7 cellular contexts compared by ENCODE assay signal in genomic region chr3:38137615-38138346, GRCh38. TPM values are rescaled to one million over a fixed set of nuclear protein-coding genes. Genes with fewer than 3 reads are reported as not detected.
DNase-seq lines count a peak whose midpoint lies in the region; ATAC-seq and TF ChIP-seq lines count a peak whose summit lies in the region.

No MANE protein-coding gene starts in this region.

- peaks cover 36% of the 10 kb centered on the region for H3K36me3 ChIP-seq in OCI-LY7 (ENCODE audit: insufficient read depth, low read length)
- H3K36me3 ChIP-seq in breast epithelium: no peaks in the 10 kb centered on the region
- peaks cover 48% of the 10 kb centered on the region for H3K36me3 ChIP-seq in lower lobe of right lung
- H3K36me3 ChIP-seq in thoracic aorta: peaks cover 17% of the 10 kb centered on the region

- peak overlapping the region; percentile 86 for H3K4me2 ChIP-seq in OCI-LY7 (ENCODE audit: low read length)

- H3K27me3 ChIP-seq in breast epithelium (no peaks in the 10 kb centered on the region), lower lobe of right lung (ENCODE audit: low read depth) (no peaks in the 10 kb centered on the region), thoracic aorta (replicated peaks; ENCODE audit: insufficient read depth) (no peaks in the 10 kb centered on the region)

- peak overlapping the region; percentile 95 for H3K4me3 ChIP-seq in OCI-LY7 (ENCODE audit: low read depth, low read length, poor library complexity, severe bottlenecking)
- peak overlapping the region; percentile 76 to 97 (median 90) for H3K4me3 ChIP-seq in breast epithelium
- peak overlapping the region; percentile 97 for H3K4me3 ChIP-seq in lower lobe of right lung
- peak overlapping the region; percentile 89 for H3K4me3 ChIP-seq in thoracic aorta

- H3K9me3 ChIP-seq in OCI-LY7 (ENCODE audit: low read length): no peaks in the 10 kb centered on the region
- H3K9me3 ChIP-seq in breast epithelium: no peaks in the 10 kb centered on the region
- H3K9me3 ChIP-seq in lower lobe of right lung: no peaks in the 10 kb centered on the region
- H3K9me3 ChIP-seq in thoracic aorta: no peaks in the 10 kb centered on the region

- POLR2A ChIA-PET in OCI-LY7 (lab: Charles Lee): interaction anchor here (0.8 to 4.8 kb wide), 7 partner anchors 17 to 237 kb away, joined by 3 to 42 read pairs (median 3); partner anchors contain the start of gene OXSR1

- intact Hi-C loops in OCI-LY7 (cut with micrococcal nuclease; ENCODE audit: unreplicated experiment): loop anchor here (1.0 kb wide), 1 partner anchor 28 kb away; the partner anchor contains the start of gene OXSR1
- intact Hi-C loops in breast epithelium (cut with DNase I; ENCODE audit: low total_unique reads): no loop called here
- intact Hi-C loops in lower lobe of right lung (cut with DNase I): no loop called here

- peak overlapping the region; percentile 29 for H3K27ac ChIP-seq in OCI-LY7 (ENCODE audit: low read depth, low read length, poor library complexity, severe bottlenecking)
- H3K27ac ChIP-seq in breast epithelium: peak overlapping the region; percentile 91 to 95
- H3K27ac ChIP-seq in lower lobe of right lung: peak overlapping the region; percentile 96
- H3K27ac ChIP-seq in thoracic aorta: peak overlapping the region; percentile 96 to 97

- peak overlapping the region; percentile 90 for H2AFZ ChIP-seq in OCI-LY7 (ENCODE audit: low read length)

- H3K4me1 ChIP-seq in OCI-LY7 (ENCODE audit: insufficient read depth, low read length, poor library complexity, severe bottlenecking) (peaks cover 29% of the 10 kb centered on the region), breast epithelium (peaks cover 6 to 31% of the 10 kb centered on the region in 2 donors), lower lobe of right lung (peaks cover 60% of the 10 kb centered on the region), thoracic aorta (ENCODE audit: control insufficient read depth in 1 of 2, low read depth in 2 of 2) (peaks cover 18 to 52% of the 10 kb centered on the region in 2 donors)

- peak; percentile 6 for TF ChIP-seq POLR2A in breast epithelium (IDR thresholded peaks at IDR 0.05)

- TF ChIP-seq CTCF in OCI-LY7 (conservative IDR thresholded peaks at IDR 0.05; ENCODE audit: low read length) (peak; percentile 27), breast epithelium (IDR thresholded peaks at IDR 0.05) (no peak), lower lobe of right lung (IDR thresholded peaks at IDR 0.05) (no peak), thoracic aorta (IDR thresholded peaks at IDR 0.05) (no peak)

- H4K20me1 ChIP-seq in OCI-LY7 (ENCODE audit: insufficient read depth, low read length): no peaks in the 10 kb centered on the region; the same call in 1 of the 2 replicates

- no peaks in the 10 kb centered on the region for H3K9me2 ChIP-seq in OCI-LY7 (ENCODE audit: insufficient read depth, low read length)

- CTCF ChIA-PET in OCI-LY7 (lab: Charles Lee; ENCODE audit: unreplicated experiment): interaction anchor here (0.6 kb wide), 1 partner anchor 27 kb away, joined by 6 read pairs; no protein-coding TSS in a partner anchor

- ATAC-seq in GM19023 (IDR thresholded peaks at IDR 0.05; ENCODE audit: unreplicated experiment) (peak; percentile 0), lower lobe of right lung (peak; percentile 0 to 35), thoracic aorta (ENCODE audit: insufficient number of reproducible peaks, low FRiP score, low read depth) (peak; percentile 17)

- H3K79me2 ChIP-seq in OCI-LY7 (ENCODE audit: insufficient read depth, low read depth, low read length): peaks cover 14% of the 10 kb centered on the region; the same call in 1 of the 2 replicates

- BruUV-seq in OCI-LY7 (replicated peaks; lab: Mats Ljungman, UMichigan): TSS peak; percentile 75

- DNase-seq in OCI-LY7 (ENCODE audit: low spot score) (peak; percentile 41), breast epithelium (ENCODE audit: low spot score in 2 of 2) (no peak), lower lobe of right lung (peak; percentile 49), thoracic aorta (ENCODE audit: low spot score) (no peak), DMS153 treated with DMSO at 0.1 percent for 48 hours (lab: John Stamatoyannopoulos, UW; ENCODE audit: unreplicated experiment) (no peak), inferior parietal cortex (ENCODE audit: extremely low spot score) (no peak)

RNA-seq across cellular contexts. Expression of gene MYD88, which starts 0.7 kb away (rescaled TPM):
- total RNA-seq in OCI-LY7 (2014; rRNA removed; shearing (Covaris generic)): 8.8 and 16.3 TPM in 2 replicates
- total RNA-seq in OCI-LY7 (2022) (28.6 and 29.4 TPM in 2 replicates), breast epithelium (10 to 100 TPM; 33.4 to 36.0 (median 35.3) TPM), lower lobe of right lung (99.7 TPM), thoracic aorta (10 to 100 TPM; 27.8 to 49.7 TPM)

RNA-seq across cellular contexts. Expression of gene ACAA1, which starts 0.9 kb away (rescaled TPM):
- 13.3 and 13.9 TPM in 2 replicates for total RNA-seq in OCI-LY7 (2014; rRNA removed; shearing (Covaris generic))
- total RNA-seq in OCI-LY7 (2022) (45.3 and 50.3 TPM in 2 replicates), breast epithelium (10 to 100 TPM; 69.2 to 87.5 (median 83.9) TPM), lower lobe of right lung (88.3 TPM), thoracic aorta (10 to 100 TPM; 34.8 to 37.6 TPM)

RNA-seq across cellular contexts. Expression of gene OXSR1, which starts 27.6 kb away (rescaled TPM):
- total RNA-seq in OCI-LY7 (2014; rRNA removed; shearing (Covaris generic)): 21.4 and 22.4 TPM in 2 replicates
- total RNA-seq in OCI-LY7 (2022) (42.7 and 43.7 TPM in 2 replicates), breast epithelium (10 to 100 TPM; 29.0 to 41.6 (median 33.1) TPM), lower lobe of right lung (29.2 TPM), thoracic aorta (10 to 100 TPM; 30.5 to 31.0 TPM)

Comparison
In these comparisons a context has a peak if more than half of its experiments do, and no peak if none do; other contexts are left out.
1. DNase-seq: peak in OCI-LY7 (single experiment) and lower lobe of right lung (single experiment); none in breast epithelium (0 of 2), thoracic aorta (single experiment), DMS153 treated with DMSO at 0.1 percent for 48 hours (single experiment) and inferior parietal cortex (single experiment).
2. H3K27ac ChIP-seq: peak in every context shown above with its lines; median percentile 96 in thoracic aorta; 96 in lower lobe of right lung; 93 in breast epithelium; 29 in OCI-LY7.
3. Peak in every context shown above with its lines, with median percentiles within 50 percentile points of each other: ATAC-seq and H3K4me3 ChIP-seq.